12 cellular contexts compared by ENCODE assay signal in genomic region chr1:14598007-14598497, GRCh38. TPM values are rescaled to one million over a fixed set of nuclear protein-coding genes. Genes with fewer than 3 reads are reported as not detected.
A peak's percentile ranks its signal among the peaks of the same experiment; 100 is the strongest.
DNase-seq lines count a peak whose midpoint lies in the region; ATAC-seq and TF ChIP-seq lines count a peak whose summit lies in the region.
"Had no signal": no experiment of that assay in that cellular context is flagged by ENCODE, and none has a peak within 500 bp of the region (broad histone marks: within the 10 kb centered on the region; RNA-seq: fewer than 3 reads in every experiment).

No MANE protein-coding gene starts in this region.

- ATAC-seq in upper lobe of right lung (peak; percentile 53), HG03521 (IDR thresholded peaks at IDR 0.05; ENCODE audit: unreplicated experiment) (no peak), T-helper 17 cell (no peak)
- ATAC-seq: HepG2 had no signal

- H3K4me1 Mint-ChIP-seq in mesothelial cell of epicardium (peaks cover 54% of the 10 kb centered on the region), T-helper 17 cell (no peaks in the 10 kb centered on the region)

- peak overlapping the region; percentile 83 for H3K4me3 Mint-ChIP-seq in mesothelial cell of epicardium
- no peak overlapping the region for H3K4me3 Mint-ChIP-seq in T-helper 17 cell
- H3K4me3 Mint-ChIP-seq: memory B cell; T-helper 2 cell treated with Interferon-gamma antibody and Interleukin-4, amounts not matched to agents 5 μg/mL and 100 μg/mL, for 36 hours had no signal

- peaks cover 53% of the 10 kb centered on the region for H3K27me3 ChIP-seq in upper lobe of right lung

- peak overlapping the region; percentile 96 for H3K27ac Mint-ChIP-seq in mesothelial cell of epicardium
- no peak overlapping the region for H3K27ac Mint-ChIP-seq in T-helper 17 cell
- H3K27ac Mint-ChIP-seq: memory B cell; T-helper 2 cell treated with Interferon-gamma antibody and Interleukin-4, amounts not matched to agents 5 μg/mL and 100 μg/mL, for 36 hours had no signal

- H3K27me3 Mint-ChIP-seq in mesothelial cell of epicardium (ENCODE audit: low read depth) (no peaks in the 10 kb centered on the region), T-helper 17 cell (peaks cover 55% of the 10 kb centered on the region)

- H3K36me3 ChIP-seq in upper lobe of right lung = no peaks in the 10 kb centered on the region
- H3K36me3 ChIP-seq: brain microvascular endothelial cell had no signal

- H3K9me3 ChIP-seq in upper lobe of right lung = no peaks in the 10 kb centered on the region
- no peaks in the 10 kb centered on the region for H3K9me3 ChIP-seq in T-helper 17 cell (ENCODE audit: control insufficient read depth, low read length, poor library complexity, severe bottlenecking)

- H3K27ac ChIP-seq in upper lobe of right lung = no peak overlapping the region
- H3K27ac ChIP-seq: brain microvascular endothelial cell had no signal

- TF ChIP-seq CTCF in mesothelial cell of epicardium (IDR thresholded peaks at IDR 0.05; ENCODE audit: unreplicated experiment) (no peak), upper lobe of right lung (IDR thresholded peaks at IDR 0.05) (no peak)

- H3K4me3 ChIP-seq in upper lobe of right lung = peak overlapping the region; percentile 50

- peaks cover 7% of the 10 kb centered on the region for H3K4me1 ChIP-seq in upper lobe of right lung

- intact Hi-C loops in upper lobe of right lung (cut with DNase I) = no loop called here

- DNase-seq in NCI-H82 (lab: John Stamatoyannopoulos, UW) (peak; percentile 27), NCI-H82 treated with DMSO at 0.1 percent for 48 hours (lab: John Stamatoyannopoulos, UW; ENCODE audit: unreplicated experiment) (no peak), ecto neural progenitor cell (ENCODE audit: low spot score) (peak; percentile 72), mesothelial cell of epicardium (ENCODE audit: low spot score in 2 of 2, unreplicated experiment in 2 of 2) (peak; percentile 30 to 61), upper lobe of right lung (no peak), T-helper 17 cell (no peak), RKO (ENCODE audit: low spot score) (no peak)
- DNase-seq: brain microvascular endothelial cell had no signal

- H3K36me3 Mint-ChIP-seq in mesothelial cell of epicardium (no peaks in the 10 kb centered on the region), T-helper 17 cell (ENCODE audit: low read depth) (no peaks in the 10 kb centered on the region)
- H3K36me3 Mint-ChIP-seq: memory B cell had no signal

- no peaks in the 10 kb centered on the region for H3K9me3 Mint-ChIP-seq in mesothelial cell of epicardium
- H3K9me3 Mint-ChIP-seq: T-helper 2 cell treated with Interferon-gamma antibody and Interleukin-4, amounts not matched to agents 5 μg/mL and 100 μg/mL, for 36 hours had no signal

RNA-seq across cellular contexts. Expression of gene KAZN, which starts 0.4 kb away (rescaled TPM):
- total RNA-seq in mesothelial cell of epicardium = 36.3 to 38.8 TPM (median 38.4 TPM) in 3 replicates
- 33.5 TPM for total RNA-seq in upper lobe of right lung
- total RNA-seq in T-helper 17 cell = under 1 TPM; 0.10 to 0.62 TPM

Comparison
In these comparisons a context has a peak if more than half of its experiments do, and no peak if none do; other contexts are left out.
1. DNase-seq: peak in NCI-H82 (single experiment), ecto neural progenitor cell (single experiment) and mesothelial cell of epicardium (2 of 2); none in NCI-H82 treated with DMSO at 0.1 percent for 48 hours (single experiment), upper lobe of right lung (single experiment), T-helper 17 cell (0 of 3) and RKO (single experiment).
2. RNA of gene KAZN, which starts 0.4 kb away (total RNA-seq): 36.3 to 38.8 TPM in mesothelial cell of epicardium and 33.5 TPM in upper lobe of right lung (single experiment); 0.10 to 0.62 TPM in T-helper 17 cell; every median in the first group is over 10 times any median in the second.